8 cellular contexts compared by ENCODE assay signal in genomic region chr13:78657699-78658629, GRCh38. TPM values are rescaled to one million over a fixed set of nuclear protein-coding genes. Genes with fewer than 3 reads are reported as not detected.
A peak's percentile ranks its signal among the peaks of the same experiment; 100 is the strongest.
DNase-seq lines count a peak whose midpoint lies in the region; ATAC-seq, FAIRE-seq and TF ChIP-seq lines count a peak whose summit lies in the region.

No MANE protein-coding gene starts in this region.

- peak overlapping the region; percentile 93; the same call in 1 of the 2 replicates for H4K8ac ChIP-seq in H1 (ENCODE audit: extremely low read depth, insufficient read depth, low read length)

- H3K4me1 ChIP-seq in Peyer's patch (peaks cover 0 to 15% (median 6%) of the 10 kb centered on the region in 4 donors), H1 (replicated peaks in 1 of 4; ENCODE audit: control insufficient read depth in 3 of 4, insufficient read depth in 4 of 4, low read length in 3 of 4) (peaks cover 1 to 16% (median 8%) of the 10 kb centered on the region in 4 experiments; a peak in 5 of 7 replicates)

- no peak for TF ChIP-seq CTCF in Peyer's patch (IDR thresholded peaks at IDR 0.05)
- no peak for TF ChIP-seq CTCF in H1 (IDR thresholded peaks at IDR 0.05; ENCODE audit: control extremely low read depth in 1 of 3, insufficient read depth in 1 of 3, low read depth in 1 of 3, low read length in 3 of 3)

- H4K5ac ChIP-seq in H1 (ENCODE audit: insufficient read length, low read depth, low read length), result peak overlapping the region; percentile 87

- no peaks in the 10 kb centered on the region for H3K27me3 ChIP-seq in Peyer's patch
- H3K27me3 ChIP-seq in H1 (replicated peaks in 1 of 4; ENCODE audit: control insufficient read depth in 3 of 4, extremely low read depth in 1 of 4, insufficient read depth in 3 of 4, low read length in 3 of 4), result peaks cover 0 to 12% (median 5%) of the 10 kb centered on the region in 4 experiments; a peak in 4 of 7 replicates

- no peak overlapping the region for H2BK15ac ChIP-seq in H1 (ENCODE audit: low read length)

- TF ChIP-seq POLR2A in Peyer's patch (IDR thresholded peaks at IDR 0.05) (no peak), H1 (IDR thresholded peaks at IDR 0.05; ENCODE audit: control extremely low read depth in 1 of 2, low read depth in 2 of 2, low read length in 2 of 2) (peak in 1 of 2 experiments; percentile 56; a peak in 2 of 3 replicates)

- FAIRE-seq in H1 (lab: Jason Lieb, UNC), result peak; percentile 94

- POLR2A ChIA-PET in H1 (lab: Charles Lee; ENCODE audit: partially characterized antibody), result interaction anchor here (0.6 to 1.5 kb wide), 8 partner anchors 35 to 299 kb away, joined by 3 to 7 read pairs (median 3); no protein-coding TSS in a partner anchor

- peak overlapping the region; percentile 79 to 97 for H3K4me2 ChIP-seq in H1 (ENCODE audit: insufficient read depth in 1 of 2, low read depth in 2 of 2, low read length in 2 of 2)

- no peaks in the 10 kb centered on the region for H3K27me3 Mint-ChIP-seq in activated naive CD4-positive, alpha-beta T cell treated with anti-CD3 and anti-CD28 coated beads for 36 hours (ENCODE audit: low read depth)
- H3K27me3 Mint-ChIP-seq in naive B cell, result no peaks in the 10 kb centered on the region

- peak overlapping the region; percentile 34 to 89 (median 86) for H3K9ac ChIP-seq in H1 (replicated peaks in 1 of 4; ENCODE audit: extremely low read depth in 1 of 4, low read depth in 3 of 4, low read length in 3 of 4)

- DNase-seq in activated naive CD4-positive, alpha-beta T cell treated with anti-CD3 and anti-CD28 coated beads for 36 hours, result no peak
- DNase-seq in activated naive CD4-positive, alpha-beta T cell treated with anti-CD3 and anti-CD28 coated beads, Interleukin-2, amount 50 U/mL, for 16 hours, result no peak
- no peak for DNase-seq in Peyer's patch
- DNase-seq in H1 (ENCODE audit: low read depth in 1 of 2, low spot score in 2 of 2), result no peak
- DNase-seq in naive B cell, result no peak
- DNase-seq in middle frontal gyrus (ENCODE audit: extremely low spot score, low spot score), result no peak
- DNase-seq in NCI-H226, result no peak

- H3K79me1 ChIP-seq in H1 (ENCODE audit: low read depth, low read length), result no peaks in the 10 kb centered on the region

- H3K36me3 ChIP-seq in Peyer's patch, result no peaks in the 10 kb centered on the region
- H3K36me3 ChIP-seq in H1 (ENCODE audit: control insufficient read depth in 2 of 4, insufficient read depth in 4 of 4, low read length in 3 of 4), result peaks cover 0 to 3% (median 0%) of the 10 kb centered on the region in 4 experiments; a peak in 1 of 8 replicates

- H3K9me3 ChIP-seq in Peyer's patch (no peaks in the 10 kb centered on the region), H1 (ENCODE audit: insufficient read depth in 2 of 2, low read depth in 1 of 2, low read length in 1 of 2) (no peaks in the 10 kb centered on the region)

- peak overlapping the region; percentile 67 to 98 (median 90) for H3K4me3 ChIP-seq in Peyer's patch
- peak overlapping the region; percentile 71 to 87 (median 80) for H3K4me3 ChIP-seq in H1 (ENCODE audit: extremely low read depth in 1 of 4, insufficient read depth in 2 of 4, low read depth in 3 of 4, low read length in 4 of 4)

- peak overlapping the region; percentile 92; the same call in 1 of the 2 replicates for H2BK20ac ChIP-seq in H1 (ENCODE audit: low read length)

- CTCF ChIA-PET in activated naive CD4-positive, alpha-beta T cell treated with anti-CD3 and anti-CD28 coated beads for 36 hours (lab: Charles Lee), result no interaction called here
- CTCF ChIA-PET in H1 (lab: Charles Lee; ENCODE audit: partially characterized antibody), result interaction anchor here (0.7 to 1.0 kb wide), 2 partner anchors 148 to 320 kb away, joined by 4 to 5 read pairs; no protein-coding TSS in a partner anchor

- peak overlapping the region; percentile 100 for H2BK12ac ChIP-seq in H1 (ENCODE audit: low read depth, low read length)

- H3K23me2 ChIP-seq in H1 (ENCODE audit: low read depth, low read length), result peaks cover 2% of the 10 kb centered on the region; the same call in 1 of the 2 replicates

- peak overlapping the region; percentile 100 for H3K4me3 Mint-ChIP-seq in activated naive CD4-positive, alpha-beta T cell treated with anti-CD3 and anti-CD28 coated beads for 36 hours
- peak overlapping the region; percentile 98 to 100 (median 100) for H3K4me3 Mint-ChIP-seq in naive B cell

- peak overlapping the region; percentile 87 for H4K91ac ChIP-seq in H1 (replicated peaks; ENCODE audit: insufficient read length, low read length)

- peak overlapping the region; percentile 82 for H3K4ac ChIP-seq in H1 (replicated peaks; ENCODE audit: insufficient read length, low read depth, low read length)

- intact Hi-C loops in activated naive CD4-positive, alpha-beta T cell treated with anti-CD3 and anti-CD28 coated beads for 36 hours (cut with micrococcal nuclease), result loop anchor here (2.0 to 10.0 kb wide), 8 partner anchors 534 to 1633 kb away; partner anchors contain the start of genes FBXL3, NDFIP2 and RBM26

- H3K56ac ChIP-seq in H1 (replicated peaks; ENCODE audit: insufficient read length, low read depth, low read length), result no peak overlapping the region

- peaks cover 10 to 48% of the 10 kb centered on the region in 2 experiments for H3K79me2 ChIP-seq in H1 (ENCODE audit: control insufficient read depth in 1 of 2, insufficient read depth in 2 of 2, low read length in 2 of 2)

- peak overlapping the region; percentile 91; the same call in 1 of the 2 replicates for H3K18ac ChIP-seq in H1 (ENCODE audit: extremely low read depth, low read length)

- H3K27ac ChIP-seq in Peyer's patch (peak overlapping the region; percentile 48 to 80 (median 76)), H1 (ENCODE audit: low read depth, low read length) (peak overlapping the region; percentile 83)

- H2AFZ ChIP-seq in H1 (ENCODE audit: low read length), result no peak overlapping the region

- peaks cover 15% of the 10 kb centered on the region for H3K36me3 Mint-ChIP-seq in activated naive CD4-positive, alpha-beta T cell treated with anti-CD3 and anti-CD28 coated beads for 36 hours (ENCODE audit: low read depth)
- no peaks in the 10 kb centered on the region for H3K36me3 Mint-ChIP-seq in naive B cell

- peak overlapping the region; percentile 86 for H2BK120ac ChIP-seq in H1 (replicated peaks; ENCODE audit: low read depth, low read length)

- ATAC-seq in HG02973 (IDR thresholded peaks at IDR 0.05; ENCODE audit: unreplicated experiment) (peak; percentile 31), naive B cell (ENCODE audit: low read depth in 2 of 2) (no peak)

- H3K14ac ChIP-seq in H1 (ENCODE audit: insufficient read length), result no peak overlapping the region

- peak overlapping the region; percentile 96 for H3K27ac Mint-ChIP-seq in activated naive CD4-positive, alpha-beta T cell treated with anti-CD3 and anti-CD28 coated beads for 36 hours
- H3K27ac Mint-ChIP-seq in naive B cell, result peak overlapping the region; percentile 42 to 99 (median 98)

- peaks cover 35% of the 10 kb centered on the region for H3K4me1 Mint-ChIP-seq in activated naive CD4-positive, alpha-beta T cell treated with anti-CD3 and anti-CD28 coated beads for 36 hours (ENCODE audit: low read depth)
- peaks cover 37 to 49% (median 46%) of the 10 kb centered on the region in 3 donors for H3K4me1 Mint-ChIP-seq in naive B cell

- 2% methylated on average over 12 of the region's 12 CpGs; no CpG with 5 or more reads in 1 of the 2 experiments for WGBS in H1 (ENCODE audit: extremely low coverage in 1 of 2, insufficient coverage in 1 of 2, insufficient read length in 1 of 2, insufficient replicate concordance in 2 of 2, low coverage in 1 of 2, low lambda C conversion rate in 2 of 2, missing lambda C conversion rate in 1 of 2), 2 experiments

- H3K9me3 Mint-ChIP-seq in activated naive CD4-positive, alpha-beta T cell treated with anti-CD3 and anti-CD28 coated beads for 36 hours, result no peaks in the 10 kb centered on the region
- H3K9me3 Mint-ChIP-seq in naive B cell, result peaks cover 0 to 2% (median 0%) of the 10 kb centered on the region in 7 donors

- H4K20me1 ChIP-seq in H1 (replicated peaks in 1 of 2; ENCODE audit: control insufficient read depth in 1 of 2, insufficient read depth in 2 of 2, low read length in 2 of 2), result peaks cover 3 to 8% of the 10 kb centered on the region in 2 experiments

- H2AK5ac ChIP-seq in H1 (ENCODE audit: low read depth, low read length), result peak overlapping the region; percentile 96; the same call in 1 of the 2 replicates

- TF ChIP-seq EP300 in H1 (IDR thresholded peaks at IDR 0.05; ENCODE audit: borderline replicate concordance in 1 of 2, low read depth in 2 of 2, low read length in 2 of 2), result peak in 1 of 2 experiments; percentile 85; a peak in 2 of 3 replicates

- no peak overlapping the region for H3K23ac ChIP-seq in H1 (ENCODE audit: insufficient read length)

- TF ChIP-seq RAD21 in H1 (IDR thresholded peaks at IDR 0.05 in 1 of 2, conservative IDR thresholded peaks at IDR 0.05 in 1 of 2; ENCODE audit: low read depth in 2 of 2, low read length in 2 of 2), result no peak; a peak in 1 of 4 replicates

- H2BK5ac ChIP-seq in H1 (ENCODE audit: low read depth, low read length), result peak overlapping the region; percentile 67; the same call in 1 of the 2 replicates

RNA-seq across cellular contexts. Expression of gene OBI1, which starts 1.0 kb away (rescaled TPM):
- 10 to 100 TPM; 16.0 to 17.7 TPM for total RNA-seq in activated naive CD4-positive, alpha-beta T cell treated with anti-CD3 and anti-CD28 coated beads for 36 hours
- total RNA-seq in Peyer's patch, result 10 to 100 TPM in 1 of 4 donors, 1 to 10 TPM in 3; 4.4 to 13.2 (median 7.9) TPM
- 13.5 and 14.3 TPM in 2 replicates for total RNA-seq in H1 (2021; fragmentation: NEBNext Ultra II Directional; extraction: Animal tissue kit (Norgen Biotek cat#: 25700))
- 3.3 and 7.1 TPM in 2 replicates for polyA plus RNA-seq in H1 (2011; rRNA removed)
- 10.2 TPM for polyA plus RNA-seq in H1 (2011; cell fraction: cytosol; rRNA removed)
- 2.7 TPM for polyA plus RNA-seq in H1 (2011; cell fraction: nucleus; rRNA removed)
- polyA plus RNA-seq in H1 (2012, experiment 1 of 2), result 10.6 to 16.5 TPM (median 10.9 TPM) in 4 replicates
- 1.1 TPM for polyA plus RNA-seq in H1 (2012, experiment 2 of 2)
- polyA plus RNA-seq in H1 (2013, experiment 1 of 2), result 7.7 TPM
- polyA plus RNA-seq in H1 (2013, experiment 2 of 2), result 7.9 TPM
- polyA minus RNA-seq in H1 (2011; rRNA and poly(A)+ RNA removed), result 16.1 and 18.3 TPM in 2 replicates
- polyA minus RNA-seq in H1 (2011; cell fraction: cytosol; rRNA and poly(A)+ RNA removed), result 9.2 TPM
- polyA minus RNA-seq in H1 (2011; cell fraction: nucleus; rRNA and poly(A)+ RNA removed), result 22.0 TPM
- 10 to 100 TPM in 5 of 6 donors, under 1 TPM in 1; 1.00 to 18.5 (median 15.3) TPM for polyA plus RNA-seq in naive B cell (ENCODE audit: low read depth in 6 of 6)

RNA-seq across cellular contexts. Expression of gene POU4F1, which starts 54.6 kb away (rescaled TPM):
- under 1 TPM in 1 of 2 experiments, not detected in 1; 0.07 TPM for total RNA-seq in activated naive CD4-positive, alpha-beta T cell treated with anti-CD3 and anti-CD28 coated beads for 36 hours
- not detected for total RNA-seq in Peyer's patch
- total RNA-seq in H1 (2021; fragmentation: NEBNext Ultra II Directional; extraction: Animal tissue kit (Norgen Biotek cat#: 25700)), result 0.27 and 0.32 TPM in 2 replicates
- polyA plus RNA-seq in H1 (2011; rRNA removed) (0.08 and 0.09 TPM in 2 replicates), naive B cell (ENCODE audit: low read depth in 6 of 6) (not detected)
- polyA plus RNA-seq in H1 (2011; cell fraction: cytosol; rRNA removed), result 0.16 TPM
- 0.64 TPM for polyA plus RNA-seq in H1 (2011; cell fraction: nucleus; rRNA removed)
- 0.11 to 0.28 TPM (median 0.18 TPM) in 4 replicates for polyA plus RNA-seq in H1 (2012, experiment 1 of 2)
- 0.05 TPM for polyA plus RNA-seq in H1 (2012, experiment 2 of 2)
- 0.26 TPM for polyA plus RNA-seq in H1 (2013, experiment 1 of 2)
- 0.22 TPM for polyA plus RNA-seq in H1 (2013, experiment 2 of 2)
- polyA minus RNA-seq in H1 (2011; rRNA and poly(A)+ RNA removed), result 0.02 and 0.06 TPM in 2 replicates
- not detected for polyA minus RNA-seq in H1 (2011; cell fraction: cytosol; rRNA and poly(A)+ RNA removed)
- polyA minus RNA-seq in H1 (2011; cell fraction: nucleus; rRNA and poly(A)+ RNA removed), result 0.50 TPM
